ENCODE assay signal across 8 cellular contexts in genomic region chr10:11685787-11686218, GRCh38. TPM values are rescaled to one million over a fixed set of nuclear protein-coding genes. Genes with fewer than 3 reads are reported as not detected.
DNase-seq lines count a peak whose midpoint lies in the region; ATAC-seq, FAIRE-seq and TF ChIP-seq lines count a peak whose summit lies in the region.

No MANE protein-coding gene starts in this region.

- no peaks in the 10 kb centered on the region for H4K20me1 ChIP-seq in GM23248 (ENCODE audit: insufficient read depth)

- no peaks in the 10 kb centered on the region for H3K79me2 ChIP-seq in GM23248 (ENCODE audit: insufficient read depth)

- H3K36me3 Mint-ChIP-seq in CD4-positive, alpha-beta T cell (ENCODE audit: low read depth), result no peaks in the 10 kb centered on the region

- peak overlapping the region; percentile 89 for H3K4me3 Mint-ChIP-seq in CD4-positive, alpha-beta T cell

- no peak overlapping the region for H3K9ac ChIP-seq in GM23248

- intact Hi-C loops in CD4-positive, alpha-beta T cell (cut with DNase I, micrococcal nuclease), result loop anchor here in 1 of 2 experiments (1.0 to 5.0 kb wide), 3 partner anchors 25 to 74 kb away; no protein-coding TSS in a partner anchor
- intact Hi-C loops in body of pancreas (cut with DNase I), result no loop called here

- DNase-seq in CD4-positive, alpha-beta T cell, result peak; percentile 38 to 73 (median 61)
- peak; percentile 15 for DNase-seq in GM23248
- DNase-seq in Peyer's patch, result peak; percentile 61 to 95 (median 93)
- DNase-seq in body of pancreas, result peak; percentile 52 to 74 (median 64)
- peak; percentile 35 to 85 for DNase-seq in lung microvascular endothelial cell (ENCODE audit: low read depth in 2 of 2)
- peak; percentile 30 for DNase-seq in urothelium cell line (ENCODE audit: low spot score)
- DNase-seq in NCI-H524 treated with DMSO at 0.1 percent for 48 hours (lab: John Stamatoyannopoulos, UW), result no peak
- DNase-seq in SJCRH30, result no peak

- H3K36me3 ChIP-seq in GM23248 (ENCODE audit: low read depth), result no peaks in the 10 kb centered on the region
- H3K36me3 ChIP-seq in Peyer's patch, result no peaks in the 10 kb centered on the region
- no peaks in the 10 kb centered on the region for H3K36me3 ChIP-seq in body of pancreas (replicated peaks in 1 of 2; ENCODE audit: insufficient read depth in 1 of 2, low read depth in 2 of 2)
- no peaks in the 10 kb centered on the region for H3K36me3 ChIP-seq in SJCRH30

- in situ Hi-C loops in GM23248 (cut with MboI), result no loop called here

- TF ChIP-seq CTCF in CD4-positive, alpha-beta T cell (IDR thresholded peaks at IDR 0.05), result no peak
- TF ChIP-seq CTCF in Peyer's patch (IDR thresholded peaks at IDR 0.05), result no peak
- TF ChIP-seq CTCF in body of pancreas (IDR thresholded peaks at IDR 0.05), result no peak

- POLR2A ChIA-PET in CD4-positive, alpha-beta T cell (lab: Charles Lee), result interaction anchor here (0.6 to 3.2 kb wide), 12 partner anchors 11 to 647 kb away, joined by 3 to 24 read pairs (median 8); partner anchors contain the start of gene USP6NL

- H3K27ac ChIP-seq in CD4-positive, alpha-beta T cell (ENCODE audit: low read depth, low read length), result peak overlapping the region; percentile 88
- peak overlapping the region; percentile 11; the same call in 1 of the 2 replicates for H3K27ac ChIP-seq in GM23248
- H3K27ac ChIP-seq in Peyer's patch, result peak overlapping the region; percentile 74 to 89 (median 84)
- peak overlapping the region in 1 of 4 donors; percentile 46 for H3K27ac ChIP-seq in body of pancreas
- H3K27ac ChIP-seq in SJCRH30, result no peak overlapping the region

- H3K4me1 ChIP-seq in GM23248 (ENCODE audit: insufficient read depth) (peaks cover 18% of the 10 kb centered on the region), Peyer's patch (peaks cover 0 to 29% (median 23%) of the 10 kb centered on the region in 4 donors), body of pancreas (peaks cover 26% of the 10 kb centered on the region), SJCRH30 (no peaks in the 10 kb centered on the region)

- no peaks in the 10 kb centered on the region for H3K9me2 ChIP-seq in GM23248 (ENCODE audit: insufficient read depth)

- H3K4me3 ChIP-seq in GM23248 (peak overlapping the region; percentile 70), Peyer's patch (no peak overlapping the region), body of pancreas (no peak overlapping the region), SJCRH30 (no peak overlapping the region)

- H3K4me1 Mint-ChIP-seq in CD4-positive, alpha-beta T cell (ENCODE audit: low read depth), result peaks cover 73% of the 10 kb centered on the region

- no peaks in the 10 kb centered on the region for H3K27me3 ChIP-seq in CD4-positive, alpha-beta T cell (ENCODE audit: control insufficient read depth, insufficient read depth, low read length)
- H3K27me3 ChIP-seq in GM23248 (replicated peaks; ENCODE audit: insufficient read depth) (peaks cover 22% of the 10 kb centered on the region), Peyer's patch (no peaks in the 10 kb centered on the region), body of pancreas (no peaks in the 10 kb centered on the region), SJCRH30 (no peaks in the 10 kb centered on the region; the same call in 1 of the 2 replicates)

- no peak overlapping the region; the same call in 1 of the 2 replicates for H2AFZ ChIP-seq in GM23248

- WGBS in GM23248 (ENCODE audit: low coverage in 1 of 2, low lambda C conversion rate in 2 of 2, missing lambda C conversion rate in 2 of 2), 2 experiments, result 19 to 20% methylated on average over 7 of the region's 7 CpGs
- WGBS in body of pancreas, 2 donors, result 13 to 25% methylated on average over 7 of the region's 7 CpGs

- TF ChIP-seq POLR2A in Peyer's patch (IDR thresholded peaks at IDR 0.05), result no peak
- no peak for TF ChIP-seq POLR2A in body of pancreas (IDR thresholded peaks at IDR 0.05)

- FAIRE-seq in urothelium cell line (lab: Jason Lieb, UNC), result no peak

- H3F3A ChIP-seq in GM23248 (ENCODE audit: insufficient read depth), result peaks cover 22% of the 10 kb centered on the region

- H3K4me2 ChIP-seq in GM23248 (ENCODE audit: unreplicated experiment), result peak overlapping the region; percentile 86

- peak overlapping the region; percentile 98 for H3K27ac Mint-ChIP-seq in CD4-positive, alpha-beta T cell

- peak; percentile 21 for ATAC-seq in CD4-positive, alpha-beta T cell (ENCODE audit: poor library complexity)
- no peak for ATAC-seq in body of pancreas

- no peaks in the 10 kb centered on the region for H3K9me3 ChIP-seq in CD4-positive, alpha-beta T cell (ENCODE audit: control insufficient read depth, low read length)
- H3K9me3 ChIP-seq in GM23248 (ENCODE audit: low read depth), result no peaks in the 10 kb centered on the region
- no peaks in the 10 kb centered on the region for H3K9me3 ChIP-seq in Peyer's patch
- no peaks in the 10 kb centered on the region for H3K9me3 ChIP-seq in body of pancreas
- H3K9me3 ChIP-seq in SJCRH30 (replicated peaks), result no peaks in the 10 kb centered on the region

- CTCF ChIA-PET in CD4-positive, alpha-beta T cell (lab: Charles Lee), result no interaction called here

- no peaks in the 10 kb centered on the region for H3K27me3 Mint-ChIP-seq in CD4-positive, alpha-beta T cell

- H3K9me3 Mint-ChIP-seq in CD4-positive, alpha-beta T cell, result no peaks in the 10 kb centered on the region

RNA-seq across cellular contexts. Expression of gene ECHDC3, which starts 56.4 kb away (rescaled TPM):
- total RNA-seq in CD4-positive, alpha-beta T cell, result 1 to 10 TPM; 1.5 to 1.6 TPM
- total RNA-seq in GM23248 (2014; rRNA removed; shearing (Covaris generic)), result 0.63 and 0.97 TPM in 2 replicates
- 1.8 and 2.3 TPM in 2 replicates for polyA plus RNA-seq in GM23248 (2016; fragmentation: Nextera tagmentation; extraction: Ambion mirVana)
- total RNA-seq in Peyer's patch (10 to 100 TPM in 1 of 4 donors, 1 to 10 TPM in 3; 2.0 to 16.5 (median 6.1) TPM), body of pancreas (100 to 1,000 TPM in 1 of 2 donors, 10 to 100 TPM in 1; 24.1 to 153 TPM), lung microvascular endothelial cell (10.2 and 34.5 TPM in 2 replicates)
- not detected in 2 replicates for total RNA-seq in SJCRH30 (2014; rRNA removed; shearing (Covaris generic))

Comparison
In these comparisons a context has a peak if more than half of its experiments do, and no peak if none do; other contexts are left out.
1. DNase-seq: peak in CD4-positive, alpha-beta T cell (10 of 10), GM23248 (single experiment), Peyer's patch (3 of 3), body of pancreas (4 of 4), lung microvascular endothelial cell (2 of 2) and urothelium cell line (single experiment); none in NCI-H524 treated with DMSO at 0.1 percent for 48 hours (single experiment) and SJCRH30 (0 of 2).